Comparison of ENCODE assay signal across 1 cellular context in the genomic region with DNA sequence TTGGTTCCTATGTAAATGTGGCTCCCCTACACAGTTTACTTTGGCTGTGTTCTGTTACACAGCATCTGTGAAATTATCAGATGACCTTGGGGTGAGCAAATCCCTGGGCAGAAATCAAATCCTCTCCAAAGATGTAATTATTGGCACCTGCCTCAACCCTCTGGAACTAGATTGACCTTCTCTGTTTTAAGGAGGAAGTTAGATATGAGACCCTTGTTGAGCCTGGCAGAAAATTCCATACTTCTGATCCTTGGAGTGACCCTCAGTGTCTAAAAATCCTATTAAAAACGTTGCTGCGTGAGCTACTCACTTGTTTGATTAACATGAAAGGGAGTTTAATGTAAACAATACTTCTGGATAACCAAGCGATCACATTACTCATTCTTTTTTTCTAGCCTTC.
TF ChIP-seq lines count a peak whose summit lies in the region.

No MANE protein-coding gene starts in this region.

TF ChIP-seq in GM12878, 131 proteins besides CTCF, POLR2A, EP300 and RAD21 (continued from another document):
- no peak for TF ChIP-seq E4F1 (IDR thresholded peaks at IDR 0.05; ENCODE audit: borderline replicate concordance, partially characterized antibody)
- no peak for TF ChIP-seq TBL1XR1 (IDR thresholded peaks at IDR 0.05; ENCODE audit: low read depth, low read length)
- no peak for TF ChIP-seq CBFB (IDR thresholded peaks at IDR 0.05; ENCODE audit: low read depth)
- TF ChIP-seq, protein P1, sequence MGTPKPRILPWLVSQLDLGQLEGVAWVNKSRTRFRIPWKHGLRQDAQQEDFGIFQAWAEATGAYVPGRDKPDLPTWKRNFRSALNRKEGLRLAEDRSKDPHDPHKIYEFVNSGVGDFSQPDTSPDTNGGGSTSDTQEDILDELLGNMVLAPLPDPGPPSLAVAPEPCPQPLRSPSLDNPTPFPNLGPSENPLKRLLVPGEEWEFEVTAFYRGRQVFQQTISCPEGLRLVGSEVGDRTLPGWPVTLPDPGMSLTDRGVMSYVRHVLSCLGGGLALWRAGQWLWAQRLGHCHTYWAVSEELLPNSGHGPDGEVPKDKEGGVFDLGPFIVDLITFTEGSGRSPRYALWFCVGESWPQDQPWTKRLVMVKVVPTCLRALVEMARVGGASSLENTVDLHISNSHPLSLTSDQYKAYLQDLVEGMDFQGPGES (IDR thresholded peaks at IDR 0.05): no peak
- no peak for TF ChIP-seq SIN3A (IDR thresholded peaks at IDR 0.05; ENCODE audit: low read depth, low read length)
- no peak for TF ChIP-seq POLR2AphosphoS5 (IDR thresholded peaks at IDR 0.05; ENCODE audit: low read length)
- TF ChIP-seq ETV6 (conservative IDR thresholded peaks at IDR 0.05 in 1 of 2, IDR thresholded peaks at IDR 0.05 in 1 of 2; ENCODE audit: borderline replicate concordance in 1 of 2, low read depth in 1 of 2): no peak
